Comparison of ENCODE assay signal across 11 cellular contexts in genomic region chr5:378301-378891, GRCh38. TPM values are rescaled to one million over a fixed set of nuclear protein-coding genes. Genes with fewer than 3 reads are reported as not detected.
A peak's percentile ranks its signal among the peaks of the same experiment; 100 is the strongest.
DNase-seq lines count a peak whose midpoint lies in the region; ATAC-seq and TF ChIP-seq lines count a peak whose summit lies in the region.
"Had no signal": no experiment of that assay in that cellular context is flagged by ENCODE, and none has a peak within 500 bp of the region (broad histone marks: within the 10 kb centered on the region; RNA-seq: fewer than 3 reads in every experiment).

No MANE protein-coding gene starts in this region.

- POLR2A ChIA-PET in CD8-positive, alpha-beta T cell (lab: Charles Lee), result interaction anchor here (1.5 kb wide), 1 partner anchor 10 kb away, joined by 3 read pairs; no protein-coding TSS in a partner anchor
- POLR2A ChIA-PET in HEK293 (lab: Yijun Ruan, JAX), result no interaction called here

- no peak overlapping the region for H3K4me3 ChIP-seq in CD8-positive, alpha-beta T cell (ENCODE audit: low read depth, low read length)
- H3K4me3 ChIP-seq in HEK293 (ENCODE audit: low read depth, low read length), result no peak overlapping the region
- H3K4me3 ChIP-seq: ascending aorta, tibial artery had no signal

- H3K9me3 ChIP-seq in CD8-positive, alpha-beta T cell (ENCODE audit: low read length), result no peaks in the 10 kb centered on the region
- peaks cover 3% of the 10 kb centered on the region; the same call in 1 of the 2 replicates for H3K9me3 ChIP-seq in HEK293 (ENCODE audit: control insufficient read depth, insufficient read depth, low read depth, low read length)
- H3K9me3 ChIP-seq: ascending aorta, tibial artery had no signal

- CTCF ChIA-PET in CD8-positive, alpha-beta T cell (lab: Charles Lee), result interaction anchor here (0.7 kb wide), 1 partner anchor 26 kb away, joined by 3 read pairs; no protein-coding TSS in a partner anchor
- CTCF ChIA-PET in HEK293 (lab: Yijun Ruan, JAX), result interaction anchor here (0.5 to 1.1 kb wide), 2 partner anchors 38 to 68 kb away, joined by 3 to 4 read pairs; no protein-coding TSS in a partner anchor

- no peak overlapping the region for H3K4me3 Mint-ChIP-seq in CD8-positive, alpha-beta T cell
- peak overlapping the region; percentile 53 for H3K4me3 Mint-ChIP-seq in activated T-cell treated with anti-CD3 and anti-CD28 coated beads, Interleukin-2, amount 50 U/mL, for 24 hours

- peak in 3 of 7 experiments; percentile 27 to 48 (median 41) for DNase-seq in CD8-positive, alpha-beta T cell
- peak; percentile 56 for DNase-seq in activated T-cell treated with anti-CD3 and anti-CD28 coated beads, Interleukin-2, amount 50 U/mL, for 24 hours
- DNase-seq in left lobe of liver (ENCODE audit: low spot score) (peak; percentile 10), DMS79 (lab: John Stamatoyannopoulos, UW) (no peak), Right ventricle myocardium superior (no peak)
- DNase-seq: GF-D8 had no signal

- peak; percentile 64 for ATAC-seq in CD8-positive, alpha-beta T cell
- ATAC-seq in left lobe of liver, result no peak
- no peak for ATAC-seq in GM21367 (IDR thresholded peaks at IDR 0.05; ENCODE audit: unreplicated experiment)
- ATAC-seq in Right ventricle myocardium superior (ENCODE audit: poor library complexity), result no peak
- no peak for ATAC-seq in GM19035 (IDR thresholded peaks at IDR 0.05; ENCODE audit: unreplicated experiment)

- H3K4me1 Mint-ChIP-seq in CD8-positive, alpha-beta T cell (ENCODE audit: low read depth), result peaks cover 10% of the 10 kb centered on the region
- peaks cover 83% of the 10 kb centered on the region for H3K4me1 Mint-ChIP-seq in activated T-cell treated with anti-CD3 and anti-CD28 coated beads, Interleukin-2, amount 50 U/mL, for 24 hours (ENCODE audit: low read depth)

- H3K27ac ChIP-seq in CD8-positive, alpha-beta T cell (ENCODE audit: low read depth, low read length), result no peak overlapping the region
- H3K27ac ChIP-seq in HEK293 (ENCODE audit: extremely low read depth, low read depth, low read length), result no peak overlapping the region
- H3K27ac ChIP-seq: ascending aorta, tibial artery had no signal

- H3K36me3 ChIP-seq in CD8-positive, alpha-beta T cell (ENCODE audit: insufficient read depth, low read length), result no peaks in the 10 kb centered on the region
- H3K36me3 ChIP-seq in HEK293 (ENCODE audit: control insufficient read depth in 2 of 2, insufficient read depth in 1 of 2, low read length in 2 of 2), result no peaks in the 10 kb centered on the region
- H3K36me3 ChIP-seq: ascending aorta, tibial artery had no signal

- peaks cover 4% of the 10 kb centered on the region for H3K9me3 Mint-ChIP-seq in CD8-positive, alpha-beta T cell
- H3K9me3 Mint-ChIP-seq in activated T-cell treated with anti-CD3 and anti-CD28 coated beads, Interleukin-2, amount 50 U/mL, for 24 hours, result peaks cover 10% of the 10 kb centered on the region

- no peaks in the 10 kb centered on the region for H3K27me3 ChIP-seq in CD8-positive, alpha-beta T cell (ENCODE audit: insufficient read depth, low read length)
- H3K27me3 ChIP-seq: ascending aorta had no signal

- H3K4me1 ChIP-seq in CD8-positive, alpha-beta T cell (ENCODE audit: insufficient read depth, low read length), result peaks cover 10% of the 10 kb centered on the region
- H3K4me1 ChIP-seq in HEK293 (ENCODE audit: control insufficient read depth, insufficient read depth, low read length), result peaks cover 10% of the 10 kb centered on the region
- H3K4me1 ChIP-seq: ascending aorta had no signal

- H3K36me3 Mint-ChIP-seq in CD8-positive, alpha-beta T cell, result no peaks in the 10 kb centered on the region
- H3K36me3 Mint-ChIP-seq in activated T-cell treated with anti-CD3 and anti-CD28 coated beads, Interleukin-2, amount 50 U/mL, for 24 hours (ENCODE audit: low read depth), result peaks cover 56% of the 10 kb centered on the region

- H3K27ac Mint-ChIP-seq in CD8-positive, alpha-beta T cell, result no peak overlapping the region
- peak overlapping the region; percentile 97 for H3K27ac Mint-ChIP-seq in activated T-cell treated with anti-CD3 and anti-CD28 coated beads, Interleukin-2, amount 50 U/mL, for 24 hours

- intact Hi-C loops in CD8-positive, alpha-beta T cell (cut with DNase I, micrococcal nuclease), result loop anchor here in 1 of 2 experiments (2.0 kb wide), 1 partner anchor 14 kb away; no protein-coding TSS in a partner anchor
- intact Hi-C loops in Right ventricle myocardium superior (cut with DNase I), result no loop called here

- no peak for TF ChIP-seq CTCF in CD8-positive, alpha-beta T cell (IDR thresholded peaks at IDR 0.05)
- TF ChIP-seq CTCF in HEK293 (tag by site-specific recombination; IDR thresholded peaks at IDR 0.05), result no peak

- H3K27me3 Mint-ChIP-seq in CD8-positive, alpha-beta T cell (ENCODE audit: low read depth), result peaks cover 2% of the 10 kb centered on the region
- no peaks in the 10 kb centered on the region for H3K27me3 Mint-ChIP-seq in activated T-cell treated with anti-CD3 and anti-CD28 coated beads, Interleukin-2, amount 50 U/mL, for 24 hours

TF ChIP-seq in HEK293, 187 proteins besides CTCF, POLR2A, EP300 and RAD21:
- peak; percentile 91 for TF ChIP-seq EGR2 (tag by site-specific recombination; IDR thresholded peaks at IDR 0.05; ENCODE audit: low read depth)
- TF ChIP-seq ZNF624 (tag by site-specific recombination; IDR thresholded peaks at IDR 0.05), result no peak
- no peak for TF ChIP-seq ZNF707 (tag by site-specific recombination; IDR thresholded peaks at IDR 0.05)
- TF ChIP-seq ZNF23 (tag by site-specific recombination; IDR thresholded peaks at IDR 0.05; ENCODE audit: borderline replicate concordance), result no peak
- TF ChIP-seq ZNF155 (tag by site-specific recombination; IDR thresholded peaks at IDR 0.05), result no peak
- TF ChIP-seq ZNF398 (tag by site-specific recombination; IDR thresholded peaks at IDR 0.05), result peak; percentile 75
- TF ChIP-seq ZFHX2 (tag by site-specific recombination; conservative IDR thresholded peaks at IDR 0.05), result peak; percentile 92
- TF ChIP-seq ZNF837 (tag by site-specific recombination; IDR thresholded peaks at IDR 0.05), result no peak
- TF ChIP-seq TSHZ1 (tag by site-specific recombination; IDR thresholded peaks at IDR 0.05; ENCODE audit: borderline replicate concordance), result no peak
- TF ChIP-seq ZNF704 (tag by site-specific recombination; IDR thresholded peaks at IDR 0.05), result no peak

RNA-seq across cellular contexts. Expression of gene AHRR, which starts 56.9 kb away (rescaled TPM):
- under 1 TPM; 0.14 to 0.22 TPM for total RNA-seq in CD8-positive, alpha-beta T cell
- 0.81 TPM for total RNA-seq in left lobe of liver
- total RNA-seq in Right ventricle myocardium superior, result 1.8 TPM
- total RNA-seq: ascending aorta had no signal

Comparison
In these comparisons a context has a peak if more than half of its experiments do, and no peak if none do; other contexts are left out.
1. DNase-seq: peak in activated T-cell treated with anti-CD3 and anti-CD28 coated beads, Interleukin-2, amount 50 U/mL, for 24 hours (single experiment) and left lobe of liver (single experiment); none in DMS79 (single experiment) and Right ventricle myocardium superior (single experiment).